In the genomic region with DNA sequence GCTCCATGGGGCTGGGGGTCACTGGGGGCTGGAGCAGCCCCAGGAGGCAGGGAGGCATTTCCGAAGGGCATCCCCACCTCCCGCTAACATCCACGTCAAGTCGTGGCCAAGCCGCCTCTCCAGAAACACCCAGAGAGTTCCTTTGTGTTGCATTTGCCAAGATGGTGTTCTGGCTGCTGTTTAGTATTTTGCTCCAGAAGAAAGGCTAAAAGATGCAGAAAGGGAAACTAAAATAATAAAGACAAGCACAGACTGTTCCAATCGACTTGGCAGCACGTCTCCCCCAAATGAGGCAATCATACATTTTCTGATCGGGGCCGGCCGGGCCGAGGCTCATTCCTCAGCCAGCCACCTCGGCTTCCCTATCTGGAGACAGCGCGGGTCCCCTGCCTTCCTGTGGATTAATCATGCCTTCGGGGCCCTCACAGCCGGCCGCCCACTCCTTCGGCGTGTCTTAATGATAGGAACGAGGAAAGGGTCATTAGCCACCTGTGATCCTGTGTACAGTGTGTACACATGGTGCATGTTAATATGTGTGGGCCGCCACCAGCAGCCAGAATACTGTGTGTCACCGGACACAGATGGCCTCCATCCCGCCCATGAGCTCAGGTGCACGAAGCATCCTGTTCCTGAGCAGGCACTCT, we compare ENCODE assay signal across 15 cellular contexts.
DNase-seq lines count a peak whose midpoint lies in the region; ATAC-seq, FAIRE-seq and TF ChIP-seq lines count a peak whose summit lies in the region.
"Had no signal": no experiment of that assay in that cellular context is flagged by ENCODE, and none has a peak within 500 bp of the region (broad histone marks: within the 10 kb centered on the region; RNA-seq: fewer than 3 reads in every experiment).

No MANE protein-coding gene starts in this region.

- no peak for FAIRE-seq in kidney (lab: Jason Lieb, UNC)

- H3K4me3 ChIP-seq in endodermal cell (ENCODE audit: low read length) (no peak overlapping the region), kidney (ENCODE audit: low read length in 2 of 2) (no peak overlapping the region), stomach smooth muscle (ENCODE audit: low read length in 2 of 2) (peak overlapping the region in 1 of 2 donors; percentile 29)

- H3K4me1 ChIP-seq in endodermal cell (ENCODE audit: control insufficient read depth, insufficient read depth, low read length) (no peaks in the 10 kb centered on the region), kidney (ENCODE audit: control insufficient read depth in 1 of 2, insufficient read depth in 1 of 2, low read depth in 1 of 2, low read length in 2 of 2) (peaks cover 0 to 10% of the 10 kb centered on the region in 2 donors), stomach smooth muscle (ENCODE audit: control insufficient read depth, insufficient read depth, low read length) (peaks cover 51% of the 10 kb centered on the region)
- H3K4me1 ChIP-seq: parathyroid adenoma had no signal

- H3K27ac ChIP-seq in endodermal cell (ENCODE audit: low read depth, low read length) (peak overlapping the region; percentile 86), kidney (ENCODE audit: low read depth in 2 of 2, low read length in 2 of 2) (peak overlapping the region in 1 of 2 donors; percentile 32), stomach smooth muscle (ENCODE audit: low read length) (peak overlapping the region; percentile 18)
- H3K27ac ChIP-seq: parathyroid adenoma had no signal

- no peak for ATAC-seq in HG03457 (IDR thresholded peaks at IDR 0.05; ENCODE audit: unreplicated experiment)
- ATAC-seq: PC-3, WTC11 had no signal

- H3K27ac Mint-ChIP-seq in endodermal cell = no peak overlapping the region
- H3K27ac Mint-ChIP-seq: activated naive CD8-positive, alpha-beta T cell treated with anti-CD3 and anti-CD28 coated beads, Interleukin-2, amount 10 ng/mL, durations not matched to agents 7 days and 5 days; WTC11 had no signal

- H3K36me3 Mint-ChIP-seq in endodermal cell (ENCODE audit: low read depth) = no peaks in the 10 kb centered on the region
- H3K36me3 Mint-ChIP-seq: activated naive CD8-positive, alpha-beta T cell treated with anti-CD3 and anti-CD28 coated beads, Interleukin-2, amount 10 ng/mL, durations not matched to agents 7 days and 5 days; WTC11 had no signal

- TF ChIP-seq CTCF in endodermal cell (conservative IDR thresholded peaks at IDR 0.05) (no peak), kidney (IDR thresholded peaks at IDR 0.05; ENCODE audit: borderline replicate concordance, extremely low read depth, insufficient read depth) (no peak)

- no peak overlapping the region for H3K9ac ChIP-seq in endodermal cell (ENCODE audit: extremely low read depth, low read length, poor library complexity, severe bottlenecking)
- H3K9ac ChIP-seq in kidney (ENCODE audit: low read length in 2 of 2) = no peak overlapping the region
- no peak overlapping the region for H3K9ac ChIP-seq in stomach smooth muscle (ENCODE audit: low read length in 2 of 2)
- H3K9ac ChIP-seq: parathyroid adenoma had no signal

- no peaks in the 10 kb centered on the region for H3K9me3 Mint-ChIP-seq in endodermal cell
- H3K9me3 Mint-ChIP-seq: activated naive CD8-positive, alpha-beta T cell treated with anti-CD3 and anti-CD28 coated beads, Interleukin-2, amount 10 ng/mL, durations not matched to agents 7 days and 5 days; WTC11 had no signal

- H3K4me3 Mint-ChIP-seq in endodermal cell = no peak overlapping the region
- H3K4me3 Mint-ChIP-seq: activated naive CD8-positive, alpha-beta T cell treated with anti-CD3 and anti-CD28 coated beads, Interleukin-2, amount 10 ng/mL, durations not matched to agents 7 days and 5 days; WTC11 had no signal

- H3K4me1 Mint-ChIP-seq in endodermal cell = no peaks in the 10 kb centered on the region

- no peaks in the 10 kb centered on the region for H3K36me3 ChIP-seq in endodermal cell (ENCODE audit: control insufficient read depth, insufficient read depth, low read length)
- no peaks in the 10 kb centered on the region for H3K36me3 ChIP-seq in kidney (ENCODE audit: control insufficient read depth in 1 of 2, insufficient read depth in 2 of 2, low read length in 2 of 2)
- no peaks in the 10 kb centered on the region for H3K36me3 ChIP-seq in stomach smooth muscle (ENCODE audit: control insufficient read depth in 2 of 2, insufficient read depth in 2 of 2, low read length in 2 of 2)

- intact Hi-C loops in kidney (cut with DNase I) = no loop called here

- 95% methylated on average over 14 to 24 of the region's 24 CpGs for WGBS in endodermal cell (ENCODE audit: insufficient coverage in 1 of 2, insufficient read length in 1 of 2), 2 experiments

- H3K27me3 ChIP-seq in endodermal cell (ENCODE audit: control insufficient read depth, insufficient read depth, low read length, poor library complexity, severe bottlenecking) (no peaks in the 10 kb centered on the region), stomach smooth muscle (ENCODE audit: control insufficient read depth in 1 of 2, insufficient read depth in 2 of 2, low read length in 2 of 2) (no peaks in the 10 kb centered on the region)

- DNase-seq in NCI-H2227 treated with DMSO at 0.1 percent for 48 hours (lab: John Stamatoyannopoulos, UW) = peak; percentile 17
- no peak for DNase-seq in endodermal cell
- peak; percentile 81 for DNase-seq in kidney
- no peak for DNase-seq in H4 (ENCODE audit: low spot score)
- DNase-seq in NCI-H345 treated with DMSO at 0.1 percent for 48 hours (lab: John Stamatoyannopoulos, UW; ENCODE audit: unreplicated experiment) = no peak
- no peak for DNase-seq in A172 (ENCODE audit: low spot score)
- DNase-seq: activated naive CD8-positive, alpha-beta T cell treated with anti-CD3 and anti-CD28 coated beads, Interleukin-2, amount 10 ng/mL, durations not matched to agents 7 days and 5 days; cortex of kidney; DMS79 treated with DMSO at 0.1 percent for 48 hours; erythroblast; PC-3 had no signal

- no peaks in the 10 kb centered on the region for H3K9me3 ChIP-seq in endodermal cell (ENCODE audit: control insufficient read depth, low read length)
- no peaks in the 10 kb centered on the region for H3K9me3 ChIP-seq in kidney (ENCODE audit: control insufficient read depth in 1 of 2, low read length in 2 of 2)
- H3K9me3 ChIP-seq in stomach smooth muscle (ENCODE audit: control insufficient read depth in 2 of 2, low read length in 2 of 2) = no peaks in the 10 kb centered on the region

- H3K27me3 Mint-ChIP-seq in endodermal cell (ENCODE audit: insufficient read depth) = no peaks in the 10 kb centered on the region

Comparison
In these comparisons a context has a peak if more than half of its experiments do, and no peak if none do; other contexts are left out.
1. DNase-seq: peak in NCI-H2227 treated with DMSO at 0.1 percent for 48 hours (single experiment) and kidney (single experiment); none in endodermal cell (single experiment), H4 (single experiment), NCI-H345 treated with DMSO at 0.1 percent for 48 hours (single experiment) and A172 (single experiment).